ENCODE assay signal across 17 cellular contexts in the genomic region with DNA sequence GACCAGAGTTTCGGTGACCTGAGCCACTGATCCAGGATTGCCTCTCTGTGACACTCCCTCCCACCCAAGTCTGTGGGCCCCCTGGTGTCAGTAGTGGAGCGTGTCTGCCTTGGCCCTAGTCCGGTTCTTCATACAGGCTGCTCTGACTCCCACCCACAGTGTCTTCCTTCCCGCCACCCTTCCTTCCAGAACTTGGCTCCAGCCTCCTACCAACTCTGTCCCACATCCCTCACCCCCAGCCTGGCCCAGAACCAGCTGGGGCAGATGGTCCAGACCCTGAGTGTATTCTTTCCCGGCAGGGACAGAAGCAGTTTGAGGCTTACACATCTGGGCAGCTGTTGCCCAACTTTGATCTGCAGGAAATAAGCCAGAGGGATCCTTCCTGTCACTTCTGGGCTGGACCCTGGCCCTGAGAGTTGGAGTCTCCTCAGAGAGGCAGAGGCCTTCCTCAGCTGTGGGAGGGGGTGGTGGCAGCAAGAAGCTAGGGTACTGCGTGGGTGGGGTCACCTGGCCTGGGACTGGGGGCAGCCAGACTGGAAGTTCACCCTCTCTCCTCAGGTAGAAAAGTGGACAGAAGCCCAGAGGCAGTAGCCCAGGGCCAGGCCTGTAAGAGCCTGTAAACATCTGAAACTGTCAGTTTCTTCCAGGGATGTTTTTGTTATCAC. TPM values are rescaled to one million over a fixed set of nuclear protein-coding genes. Genes with fewer than 3 reads are reported as not detected.
DNase-seq lines count a peak whose midpoint lies in the region; ATAC-seq and TF ChIP-seq lines count a peak whose summit lies in the region.
"Had no signal": no experiment of that assay in that cellular context is flagged by ENCODE, and none has a peak within 500 bp of the region (broad histone marks: within the 10 kb centered on the region; RNA-seq: fewer than 3 reads in every experiment).

No MANE protein-coding gene starts in this region.

- H3K4me1 ChIP-seq in left ventricle myocardium inferior (peaks cover 40% of the 10 kb centered on the region), mucosa of descending colon (ENCODE audit: low read depth) (no peaks in the 10 kb centered on the region), upper lobe of left lung (peaks cover 30 to 37% (median 33%) of the 10 kb centered on the region in 4 donors)

- peak overlapping the region; percentile 38 for H3K27ac ChIP-seq in left ventricle myocardium inferior (replicated peaks)
- H3K27ac ChIP-seq in upper lobe of left lung: peak overlapping the region in 3 of 4 donors; percentile 28 to 70 (median 50)
- H3K27ac ChIP-seq: WERI-Rb-1 had no signal

- in situ Hi-C loops in ACHN (cut with HindIII; ENCODE audit: low pct_ligation_motif_present, low pct_unique_long_range_greater_than_20kb, low sequenced_read_pairs): no loop called here

- intact Hi-C loops in left ventricle myocardium inferior (cut with micrococcal nuclease): no loop called here
- intact Hi-C loops in Right ventricle myocardium superior (cut with DNase I): no loop called here
- intact Hi-C loops in mucosa of descending colon (cut with DNase I, micrococcal nuclease): no loop called here

- DNase-seq in left ventricle myocardium inferior (no peak), Right ventricle myocardium superior (no peak), mucosa of descending colon (no peak), upper lobe of left lung (no peak), hippocampal formation (lab: John Stamatoyannopoulos, UW) (no peak), ACHN (no peak)
- DNase-seq: activated gamma-delta T cell; CD8-positive, alpha-beta T cell; GDM1; NCI-H1694 treated with DMSO at 0.1 percent for 48 hours; NCI-H69; stimulated activated naive CD4-positive, alpha-beta T cell treated with Interleukin-2 at 50 U/mL for 16 hours; WERI-Rb-1 had no signal

- ATAC-seq in Right ventricle myocardium superior (ENCODE audit: poor library complexity) (no peak), mucosa of descending colon (peak; percentile 8), upper lobe of left lung (ENCODE audit: low FRiP score in 2 of 2) (peak in 1 of 2 donors; percentile 15), HG02763 (IDR thresholded peaks at IDR 0.05; ENCODE audit: unreplicated experiment) (no peak)
- no peak for ATAC-seq in activated T-helper 17 cell treated with anti-CD3 and anti-CD28 coated beads, Interleukin-2, amount 50 U/mL, for 72 hours (replicated peaks)
- ATAC-seq: CD8-positive, alpha-beta T cell had no signal

- no peak overlapping the region for H3K4me3 ChIP-seq in left ventricle myocardium inferior
- H3K4me3 ChIP-seq in mucosa of descending colon: no peak overlapping the region
- H3K4me3 ChIP-seq in upper lobe of left lung: no peak overlapping the region
- H3K4me3 ChIP-seq: breast epithelium had no signal

- H3K36me3 Mint-ChIP-seq in activated T-helper 17 cell treated with anti-CD3 and anti-CD28 coated beads, Interleukin-2, amount 50 U/mL, for 72 hours (ENCODE audit: low read depth): no peaks in the 10 kb centered on the region
- H3K36me3 Mint-ChIP-seq: CD8-positive, alpha-beta T cell had no signal

- no peaks in the 10 kb centered on the region for H3K27me3 ChIP-seq in left ventricle myocardium inferior (ENCODE audit: low read depth)
- H3K27me3 ChIP-seq in upper lobe of left lung: no peaks in the 10 kb centered on the region
- H3K27me3 ChIP-seq: breast epithelium had no signal

- H3K4me1 Mint-ChIP-seq in activated T-helper 17 cell treated with anti-CD3 and anti-CD28 coated beads, Interleukin-2, amount 50 U/mL, for 72 hours: peaks cover 29% of the 10 kb centered on the region

- no peaks in the 10 kb centered on the region for H3K9me3 ChIP-seq in left ventricle myocardium inferior (replicated peaks)
- no peaks in the 10 kb centered on the region for H3K9me3 ChIP-seq in mucosa of descending colon
- no peaks in the 10 kb centered on the region for H3K9me3 ChIP-seq in upper lobe of left lung
- H3K9me3 ChIP-seq: breast epithelium had no signal

- peak overlapping the region; percentile 75 for H3K27ac Mint-ChIP-seq in activated T-helper 17 cell treated with anti-CD3 and anti-CD28 coated beads, Interleukin-2, amount 50 U/mL, for 72 hours
- H3K27ac Mint-ChIP-seq: CD8-positive, alpha-beta T cell had no signal

- no peaks in the 10 kb centered on the region for H3K36me3 ChIP-seq in left ventricle myocardium inferior
- no peaks in the 10 kb centered on the region for H3K36me3 ChIP-seq in mucosa of descending colon (ENCODE audit: low read depth)
- no peaks in the 10 kb centered on the region for H3K36me3 ChIP-seq in upper lobe of left lung
- H3K36me3 ChIP-seq: breast epithelium, WERI-Rb-1 had no signal

- no peak for TF ChIP-seq POLR2A in upper lobe of left lung (IDR thresholded peaks at IDR 0.05)

- no peak overlapping the region for H3K4me3 Mint-ChIP-seq in activated T-helper 17 cell treated with anti-CD3 and anti-CD28 coated beads, Interleukin-2, amount 50 U/mL, for 72 hours
- H3K4me3 Mint-ChIP-seq: CD8-positive, alpha-beta T cell had no signal

- TF ChIP-seq CTCF in left ventricle myocardium inferior (IDR thresholded peaks at IDR 0.05; ENCODE audit: borderline replicate concordance) (no peak), mucosa of descending colon (IDR thresholded peaks at IDR 0.05) (no peak), upper lobe of left lung (IDR thresholded peaks at IDR 0.05) (no peak)

- 44 to 59% methylated on average over 5 to 6 of the region's 6 CpGs for WGBS in upper lobe of left lung, 2 donors

- no peaks in the 10 kb centered on the region for H3K27me3 Mint-ChIP-seq in activated T-helper 17 cell treated with anti-CD3 and anti-CD28 coated beads, Interleukin-2, amount 50 U/mL, for 72 hours

- no peaks in the 10 kb centered on the region for H3K9me3 Mint-ChIP-seq in activated T-helper 17 cell treated with anti-CD3 and anti-CD28 coated beads, Interleukin-2, amount 50 U/mL, for 72 hours
- H3K9me3 Mint-ChIP-seq: CD8-positive, alpha-beta T cell had no signal

- TF ChIP-seq EP300 in upper lobe of left lung (IDR thresholded peaks at IDR 0.05): no peak

RNA-seq across cellular contexts. Expression of gene EPS8L3, which starts 43.1 kb away (rescaled TPM):
- 0.11 TPM for total RNA-seq in left ventricle myocardium inferior
- total RNA-seq in Right ventricle myocardium superior: not detected
- not detected for total RNA-seq in activated T-helper 17 cell treated with anti-CD3 and anti-CD28 coated beads, Interleukin-2, amount 50 U/mL, for 72 hours
- 100 to 1,000 TPM; 211 to 539 (median 356) TPM for total RNA-seq in mucosa of descending colon
- under 1 TPM in 1 of 6 donors, not detected in 5; 0.20 TPM for total RNA-seq in upper lobe of left lung
- total RNA-seq: CD8-positive, alpha-beta T cell; lung microvascular endothelial cell had no signal

Comparison
In these comparisons a context has a peak if more than half of its experiments do, and no peak if none do; other contexts are left out.
1. RNA of gene EPS8L3, which starts 43.1 kb away (total RNA-seq): 211 to 539 TPM in mucosa of descending colon; not detected in Right ventricle myocardium superior (single experiment), 0.11 TPM in left ventricle myocardium inferior (single experiment), not detected in activated T-helper 17 cell treated with anti-CD3 and anti-CD28 coated beads, Interleukin-2, amount 50 U/mL, for 72 hours and 0.20 TPM in upper lobe of left lung; every median in the first group is over 100 times any median in the second.